8 cellular contexts compared by ENCODE assay signal in the genomic region with DNA sequence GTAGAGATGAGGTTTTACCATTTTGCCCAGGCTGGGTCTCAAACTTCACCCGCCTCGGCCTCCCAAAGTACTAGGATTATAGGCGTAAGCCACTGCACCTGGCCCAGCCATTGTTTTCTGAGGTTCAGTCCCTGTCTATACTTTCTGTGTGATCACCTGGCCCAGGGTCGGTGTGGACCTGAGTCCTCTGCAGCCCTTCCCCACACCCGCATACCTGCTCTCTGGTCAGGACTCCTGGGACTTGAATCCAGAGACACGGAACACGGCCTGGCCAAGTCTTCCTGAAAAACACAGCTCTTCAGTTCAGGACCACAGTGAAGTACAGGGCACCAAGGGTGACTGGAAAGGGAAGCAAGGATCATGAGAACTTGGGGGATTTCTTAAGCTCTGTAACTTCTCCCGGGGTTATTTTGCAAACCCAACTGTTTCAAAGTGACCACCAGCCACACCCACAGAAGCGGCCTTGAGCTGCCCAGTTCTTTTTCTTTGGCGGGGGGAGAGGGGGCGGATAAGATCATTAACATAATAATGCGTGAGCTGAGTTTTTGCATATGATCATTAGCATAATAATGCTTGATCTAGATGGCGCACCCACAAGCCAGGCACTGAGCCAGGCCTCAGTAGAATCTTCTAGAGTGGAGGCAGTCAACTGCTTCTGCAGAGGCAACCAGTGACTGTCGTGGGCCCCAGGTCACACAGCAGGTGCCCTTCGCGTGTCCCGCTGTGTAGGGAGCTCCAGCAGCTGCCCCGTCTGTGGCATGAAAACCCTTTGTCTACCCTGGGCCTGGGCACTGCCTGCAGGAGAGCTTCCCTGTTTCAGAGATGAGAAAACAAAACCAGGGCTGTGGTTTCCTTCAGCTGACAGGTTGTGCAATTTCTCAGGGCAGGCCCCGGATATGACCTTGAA. TPM values are rescaled to one million over a fixed set of nuclear protein-coding genes. Genes with fewer than 3 reads are reported as not detected.
A peak's percentile ranks its signal among the peaks of the same experiment; 100 is the strongest.
DNase-seq lines count a peak whose midpoint lies in the region; ATAC-seq and TF ChIP-seq lines count a peak whose summit lies in the region.

No MANE protein-coding gene starts in this region.

- H3K9ac ChIP-seq in NT2/D1 (ENCODE audit: insufficient read length, low read depth) (peak overlapping the region; percentile 77), skeletal muscle tissue (ENCODE audit: low read depth in 1 of 3, low read length in 3 of 3) (peak overlapping the region in 1 of 3 donors; percentile 33)

- no peaks in the 10 kb centered on the region for H3K9me3 Mint-ChIP-seq in activated T-helper 17 cell treated with anti-CD3 and anti-CD28 coated beads, Interleukin-2, amount 50 U/mL, for 72 hours

- peaks cover 18% of the 10 kb centered on the region for H3K36me3 ChIP-seq in NT2/D1 (ENCODE audit: insufficient read depth, insufficient read length, low read length)
- H3K36me3 ChIP-seq in skeletal muscle tissue (ENCODE audit: control insufficient read depth in 3 of 3, insufficient read depth in 3 of 3, low read length in 3 of 3), result peaks cover 0 to 3% (median 3%) of the 10 kb centered on the region in 3 donors

- peaks cover 24% of the 10 kb centered on the region for H3K36me3 Mint-ChIP-seq in activated T-helper 17 cell treated with anti-CD3 and anti-CD28 coated beads, Interleukin-2, amount 50 U/mL, for 72 hours (ENCODE audit: low read depth)

- ATAC-seq in activated T-helper 17 cell treated with anti-CD3 and anti-CD28 coated beads, Interleukin-2, amount 50 U/mL, for 72 hours (replicated peaks), result peak; percentile 63
- ATAC-seq in Right ventricle myocardium superior (ENCODE audit: poor library complexity), result peak; percentile 7

- H3K27ac Mint-ChIP-seq in activated T-helper 17 cell treated with anti-CD3 and anti-CD28 coated beads, Interleukin-2, amount 50 U/mL, for 72 hours, result peak overlapping the region; percentile 79

- H3K4me3 Mint-ChIP-seq in activated T-helper 17 cell treated with anti-CD3 and anti-CD28 coated beads, Interleukin-2, amount 50 U/mL, for 72 hours, result peak overlapping the region; percentile 76

- H3K27ac ChIP-seq in skeletal muscle tissue (ENCODE audit: low read depth, low read length), result peak overlapping the region; percentile 56

- H3K9me3 ChIP-seq in NT2/D1 (ENCODE audit: insufficient read depth, low read length) (no peaks in the 10 kb centered on the region), skeletal muscle tissue (ENCODE audit: control insufficient read depth in 3 of 3, low read length in 3 of 3) (no peaks in the 10 kb centered on the region)

- peaks cover 31% of the 10 kb centered on the region for H3K4me1 ChIP-seq in NT2/D1 (ENCODE audit: insufficient read depth, insufficient read length)
- H3K4me1 ChIP-seq in skeletal muscle tissue (ENCODE audit: control insufficient read depth in 3 of 3, insufficient read depth in 3 of 3, low read length in 3 of 3), result peaks cover 45 to 66% (median 47%) of the 10 kb centered on the region in 3 donors

- intact Hi-C loops in Right ventricle myocardium superior (cut with DNase I), result loop anchor here (5.0 kb wide), 1 partner anchor 127 kb away; no protein-coding TSS in a partner anchor

- DNase-seq in HCEC 1CT, result peak; percentile 81
- peak; percentile 60 for DNase-seq in NT2/D1 (ENCODE audit: low read depth, low spot score)
- DNase-seq in Right ventricle myocardium superior, result peak; percentile 76
- no peak for DNase-seq in NCI-H146 (lab: John Stamatoyannopoulos, UW)
- no peak for DNase-seq in mesenteric fat pad (ENCODE audit: low spot score)

- peaks cover 39% of the 10 kb centered on the region for H3K4me1 Mint-ChIP-seq in activated T-helper 17 cell treated with anti-CD3 and anti-CD28 coated beads, Interleukin-2, amount 50 U/mL, for 72 hours

- TF ChIP-seq CTCF in GM12875 (IDR thresholded peaks at IDR 0.05; ENCODE audit: borderline replicate concordance, insufficient read depth, low read depth, low read length), result no peak

- no peaks in the 10 kb centered on the region for H3K27me3 ChIP-seq in NT2/D1 (ENCODE audit: insufficient read depth, insufficient read length)
- peaks cover 0 to 4% (median 3%) of the 10 kb centered on the region in 3 donors for H3K27me3 ChIP-seq in skeletal muscle tissue (ENCODE audit: control insufficient read depth in 3 of 3, insufficient read depth in 3 of 3, low read length in 3 of 3)

- H3K4me3 ChIP-seq in GM12875 (ENCODE audit: low read depth, low read length), result peak overlapping the region; percentile 2
- peak overlapping the region; percentile 92 for H3K4me3 ChIP-seq in NT2/D1 (ENCODE audit: insufficient read length, low read depth)
- H3K4me3 ChIP-seq in skeletal muscle tissue (ENCODE audit: low read length in 3 of 3), result no peak overlapping the region

- H3K27me3 Mint-ChIP-seq in activated T-helper 17 cell treated with anti-CD3 and anti-CD28 coated beads, Interleukin-2, amount 50 U/mL, for 72 hours, result no peaks in the 10 kb centered on the region

RNA-seq across cellular contexts. Expression of a gene that starts 1.7 kb away (rescaled TPM):
- total RNA-seq in activated T-helper 17 cell treated with anti-CD3 and anti-CD28 coated beads, Interleukin-2, amount 50 U/mL, for 72 hours, result 10 to 100 TPM; 39.0 to 90.2 TPM
- total RNA-seq in Right ventricle myocardium superior (23.0 TPM), skeletal muscle tissue (11.5 TPM), mesenteric fat pad (165 TPM)

RNA-seq across cellular contexts. Expression of a gene that starts 55.8 kb away (rescaled TPM):
- total RNA-seq in activated T-helper 17 cell treated with anti-CD3 and anti-CD28 coated beads, Interleukin-2, amount 50 U/mL, for 72 hours, result 10 to 100 TPM; 51.8 to 65.6 TPM
- total RNA-seq in Right ventricle myocardium superior (17.3 TPM), skeletal muscle tissue (16.7 TPM), mesenteric fat pad (45.5 TPM)

Comparison
In these comparisons a context has a peak if more than half of its experiments do, and no peak if none do; other contexts are left out.
1. H3K4me3 ChIP-seq: peak in GM12875 (single experiment) and NT2/D1 (single experiment); none in skeletal muscle tissue (0 of 3).
2. DNase-seq: peak in HCEC 1CT (single experiment), NT2/D1 (single experiment) and Right ventricle myocardium superior (single experiment); none in NCI-H146 (single experiment) and mesenteric fat pad (single experiment).